Comparison of ENCODE assay signal across 20 cellular contexts in the genomic region with DNA sequence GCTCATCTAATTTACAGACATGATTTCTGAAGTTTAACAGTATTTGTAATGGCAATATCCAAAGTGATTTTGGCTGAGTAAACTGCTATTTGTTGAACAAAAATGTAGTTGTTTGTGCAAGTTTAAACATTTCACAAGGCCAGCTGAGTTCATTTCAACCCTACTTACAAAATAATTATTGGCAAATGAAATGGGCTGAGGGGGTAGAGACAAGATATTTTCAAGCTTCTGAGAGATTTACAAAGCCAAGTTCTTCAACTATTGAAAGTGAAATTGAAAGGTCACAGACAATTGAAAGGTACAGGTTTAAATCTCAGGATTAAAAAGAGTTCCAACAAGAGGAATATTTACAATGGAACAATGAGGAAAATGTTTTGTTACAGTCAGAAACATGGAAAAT.
"Had no signal": no experiment of that assay in that cellular context is flagged by ENCODE, and none has a peak within 500 bp of the region (broad histone marks: within the 10 kb centered on the region; RNA-seq: fewer than 3 reads in every experiment).

No MANE protein-coding gene starts in this region.

- H3K36me3 ChIP-seq: adrenal gland, prostate gland had no signal

- FAIRE-seq: colon, endothelial cell of umbilical vein, kidney had no signal

- H3K27ac Mint-ChIP-seq: activated naive CD4-positive, alpha-beta T cell treated with anti-CD3 and anti-CD28 coated beads, Interleukin-2, amount 50 U/mL, for 72 hours; naive thymus-derived CD4-positive, alpha-beta T cell; stimulated activated naive B cell treated with anti-CD40 and anti-IgM and Interleukin-4, amounts not matched to agents 10 μg/mL and 1 μg/mL and 100 μg/mL, for 72 hours; type B pancreatic cell; WTC11 had no signal

- H3K36me3 Mint-ChIP-seq: activated naive CD4-positive, alpha-beta T cell treated with anti-CD3 and anti-CD28 coated beads, Interleukin-2, amount 50 U/mL, for 72 hours; naive thymus-derived CD4-positive, alpha-beta T cell; stimulated activated naive B cell treated with anti-CD40 and anti-IgM and Interleukin-4, amounts not matched to agents 10 μg/mL and 1 μg/mL and 100 μg/mL, for 72 hours; WTC11 had no signal

- ATAC-seq: activated naive CD4-positive, alpha-beta T cell treated with anti-CD3 and anti-CD28 coated beads, Interleukin-2, amount 50 U/mL, for 72 hours; esophagus mucosa; naive thymus-derived CD4-positive, alpha-beta T cell; stimulated activated naive B cell treated with anti-CD40 and anti-IgM and Interleukin-4, amounts not matched to agents 10 μg/mL and 1 μg/mL and 100 μg/mL, for 72 hours; WTC11 had no signal

- H3K4me3 ChIP-seq: adrenal gland, ascending aorta, lung, prostate gland, thoracic aorta had no signal

- H3K9me3 Mint-ChIP-seq: activated naive CD4-positive, alpha-beta T cell treated with anti-CD3 and anti-CD28 coated beads, Interleukin-2, amount 50 U/mL, for 72 hours; naive thymus-derived CD4-positive, alpha-beta T cell; stimulated activated naive B cell treated with anti-CD40 and anti-IgM and Interleukin-4, amounts not matched to agents 10 μg/mL and 1 μg/mL and 100 μg/mL, for 72 hours; type B pancreatic cell; WTC11 had no signal

- DNase-seq: activated T-cell treated with anti-CD3 and anti-CD28 coated beads, Interleukin-2, amount 50 U/mL, for 1 hour; adrenal gland; central memory CD4-positive, alpha-beta T cell; effector memory CD4-positive, alpha-beta T cell; kidney; naive thymus-derived CD4-positive, alpha-beta T cell; stimulated activated CD4-positive, alpha-beta T cell treated with anti-CD3 and anti-CD28 coated beads, Interleukin-2, amount 100 ng/mL, for 24 hours; stimulated activated naive B cell treated with anti-CD40 and anti-IgM and Interleukin-4, amounts not matched to agents 10 μg/mL and 1 μg/mL and 100 μg/mL, for 72 hours; T-helper 1 cell; T-helper 9 cell had no signal

- H3K4me1 Mint-ChIP-seq: naive thymus-derived CD4-positive, alpha-beta T cell; stimulated activated naive B cell treated with anti-CD40 and anti-IgM and Interleukin-4, amounts not matched to agents 10 μg/mL and 1 μg/mL and 100 μg/mL, for 72 hours; WTC11 had no signal

- H3K27me3 Mint-ChIP-seq: stimulated activated naive B cell treated with anti-CD40 and anti-IgM and Interleukin-4, amounts not matched to agents 10 μg/mL and 1 μg/mL and 100 μg/mL, for 72 hours; type B pancreatic cell had no signal

- H3K27ac ChIP-seq: prostate gland had no signal

- H3K4me1 ChIP-seq: prostate gland had no signal

- H3K27me3 ChIP-seq: adrenal gland, ascending aorta had no signal

- H3K4me3 Mint-ChIP-seq: naive thymus-derived CD4-positive, alpha-beta T cell; stimulated activated naive B cell treated with anti-CD40 and anti-IgM and Interleukin-4, amounts not matched to agents 10 μg/mL and 1 μg/mL and 100 μg/mL, for 72 hours; type B pancreatic cell; WTC11 had no signal

- H3K9me3 ChIP-seq: adrenal gland, ascending aorta, prostate gland, thoracic aorta had no signal
